Comparison of ENCODE assay signal across 1 cellular context in the genomic region with DNA sequence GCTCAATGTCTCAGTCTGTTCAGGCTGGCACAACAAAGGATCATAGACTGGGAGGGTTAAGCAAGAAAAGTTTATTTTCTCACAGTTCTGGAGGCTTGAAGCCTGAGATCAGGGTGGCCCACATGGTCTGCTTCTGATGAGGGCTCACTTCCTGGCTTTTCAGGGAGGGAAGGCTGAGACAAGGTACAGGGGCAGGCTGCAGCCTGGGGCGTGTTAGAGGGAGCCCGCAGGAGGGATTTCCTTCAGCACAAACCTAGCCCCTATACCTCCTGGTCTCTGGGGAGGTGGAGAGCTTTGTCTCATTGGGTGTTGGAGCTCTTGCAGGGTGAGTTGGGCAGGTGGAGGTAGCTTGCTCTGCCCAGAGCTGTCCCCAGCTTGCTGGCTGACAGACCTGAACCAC.
TF ChIP-seq lines count a peak whose summit lies in the region.

No MANE protein-coding gene starts in this region.

TF ChIP-seq in GM23338, 12 proteins besides CTCF, POLR2A, EP300 and RAD21:
- TF ChIP-seq, protein P1, sequence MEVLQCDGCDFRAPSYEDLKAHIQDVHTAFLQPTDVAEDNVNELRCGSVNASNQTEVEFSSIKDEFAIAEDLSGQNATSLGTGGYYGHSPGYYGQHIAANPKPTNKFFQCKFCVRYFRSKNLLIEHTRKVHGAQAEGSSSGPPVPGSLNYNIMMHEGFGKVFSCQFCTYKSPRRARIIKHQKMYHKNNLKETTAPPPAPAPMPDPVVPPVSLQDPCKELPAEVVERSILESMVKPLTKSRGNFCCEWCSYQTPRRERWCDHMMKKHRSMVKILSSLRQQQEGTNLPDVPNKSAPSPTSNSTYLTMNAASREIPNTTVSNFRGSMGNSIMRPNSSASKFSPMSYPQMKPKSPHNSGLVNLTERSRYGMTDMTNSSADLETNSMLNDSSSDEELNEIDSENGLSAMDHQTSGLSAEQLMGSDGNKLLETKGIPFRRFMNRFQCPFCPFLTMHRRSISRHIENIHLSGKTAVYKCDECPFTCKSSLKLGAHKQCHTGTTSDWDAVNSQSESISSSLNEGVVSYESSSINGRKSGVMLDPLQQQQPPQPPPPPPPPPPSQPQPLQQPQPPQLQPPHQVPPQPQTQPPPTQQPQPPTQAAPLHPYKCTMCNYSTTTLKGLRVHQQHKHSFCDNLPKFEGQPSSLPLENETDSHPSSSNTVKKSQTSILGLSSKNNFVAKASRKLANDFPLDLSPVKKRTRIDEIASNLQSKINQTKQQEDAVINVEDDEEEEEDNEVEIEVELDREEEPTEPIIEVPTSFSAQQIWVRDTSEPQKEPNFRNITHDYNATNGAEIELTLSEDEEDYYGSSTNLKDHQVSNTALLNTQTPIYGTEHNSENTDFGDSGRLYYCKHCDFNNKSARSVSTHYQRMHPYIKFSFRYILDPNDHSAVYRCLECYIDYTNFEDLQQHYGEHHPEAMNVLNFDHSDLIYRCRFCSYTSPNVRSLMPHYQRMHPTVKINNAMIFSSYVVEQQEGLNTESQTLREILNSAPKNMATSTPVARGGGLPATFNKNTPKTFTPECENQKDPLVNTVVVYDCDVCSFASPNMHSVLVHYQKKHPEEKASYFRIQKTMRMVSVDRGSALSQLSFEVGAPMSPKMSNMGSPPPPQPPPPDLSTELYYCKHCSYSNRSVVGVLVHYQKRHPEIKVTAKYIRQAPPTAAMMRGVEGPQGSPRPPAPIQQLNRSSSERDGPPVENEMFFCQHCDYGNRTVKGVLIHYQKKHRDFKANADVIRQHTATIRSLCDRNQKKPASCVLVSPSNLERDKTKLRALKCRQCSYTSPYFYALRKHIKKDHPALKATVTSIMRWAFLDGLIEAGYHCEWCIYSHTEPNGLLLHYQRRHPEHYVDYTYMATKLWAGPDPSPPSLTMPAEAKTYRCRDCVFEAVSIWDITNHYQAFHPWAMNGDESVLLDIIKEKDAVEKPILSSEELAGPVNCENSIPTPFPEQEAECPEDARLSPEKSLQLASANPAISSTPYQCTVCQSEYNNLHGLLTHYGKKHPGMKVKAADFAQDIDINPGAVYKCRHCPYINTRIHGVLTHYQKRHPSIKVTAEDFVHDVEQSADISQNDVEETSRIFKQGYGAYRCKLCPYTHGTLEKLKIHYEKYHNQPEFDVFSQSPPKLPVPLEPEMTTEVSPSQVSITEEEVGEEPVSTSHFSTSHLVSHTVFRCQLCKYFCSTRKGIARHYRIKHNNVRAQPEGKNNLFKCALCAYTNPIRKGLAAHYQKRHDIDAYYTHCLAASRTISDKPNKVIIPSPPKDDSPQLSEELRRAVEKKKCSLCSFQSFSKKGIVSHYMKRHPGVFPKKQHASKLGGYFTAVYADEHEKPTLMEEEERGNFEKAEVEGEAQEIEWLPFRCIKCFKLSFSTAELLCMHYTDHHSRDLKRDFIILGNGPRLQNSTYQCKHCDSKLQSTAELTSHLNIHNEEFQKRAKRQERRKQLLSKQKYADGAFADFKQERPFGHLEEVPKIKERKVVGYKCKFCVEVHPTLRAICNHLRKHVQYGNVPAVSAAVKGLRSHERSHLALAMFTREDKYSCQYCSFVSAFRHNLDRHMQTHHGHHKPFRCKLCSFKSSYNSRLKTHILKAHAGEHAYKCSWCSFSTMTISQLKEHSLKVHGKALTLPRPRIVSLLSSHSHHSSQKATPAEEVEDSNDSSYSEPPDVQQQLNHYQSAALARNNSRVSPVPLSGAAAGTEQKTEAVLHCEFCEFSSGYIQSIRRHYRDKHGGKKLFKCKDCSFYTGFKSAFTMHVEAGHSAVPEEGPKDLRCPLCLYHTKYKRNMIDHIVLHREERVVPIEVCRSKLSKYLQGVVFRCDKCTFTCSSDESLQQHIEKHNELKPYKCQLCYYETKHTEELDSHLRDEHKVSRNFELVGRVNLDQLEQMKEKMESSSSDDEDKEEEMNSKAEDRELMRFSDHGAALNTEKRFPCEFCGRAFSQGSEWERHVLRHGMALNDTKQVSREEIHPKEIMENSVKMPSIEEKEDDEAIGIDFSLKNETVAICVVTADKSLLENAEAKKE (CRISPR knock-in tag; IDR thresholded peaks at IDR 0.05) = no peak
- no peak for TF ChIP-seq CREB1 (CRISPR knock-in tag; IDR thresholded peaks at IDR 0.05; ENCODE audit: low read depth)
- no peak for TF ChIP-seq ZNF114 (CRISPR knock-in tag; IDR thresholded peaks at IDR 0.05)
- no peak for TF ChIP-seq JUNB (IDR thresholded peaks at IDR 0.05; ENCODE audit: unreplicated experiment)
- TF ChIP-seq ETS1 (IDR thresholded peaks at IDR 0.05) = no peak
- TF ChIP-seq STAT1 (IDR thresholded peaks at IDR 0.05; ENCODE audit: unreplicated experiment) = no peak
- no peak for TF ChIP-seq ZNF331 (CRISPR knock-in tag; IDR thresholded peaks at IDR 0.05; ENCODE audit: low read depth)
- TF ChIP-seq NANOG (IDR thresholded peaks at IDR 0.05; ENCODE audit: borderline replicate concordance) = no peak
- TF ChIP-seq REST (IDR thresholded peaks at IDR 0.05; ENCODE audit: unreplicated experiment) = no peak
